ENCODE assay signal across 16 cellular contexts in genomic region chr7:154902600-154903082, GRCh38.
DNase-seq lines count a peak whose midpoint lies in the region; ATAC-seq and TF ChIP-seq lines count a peak whose summit lies in the region.
"Had no signal": no experiment of that assay in that cellular context is flagged by ENCODE, and none has a peak within 500 bp of the region (broad histone marks: within the 10 kb centered on the region; RNA-seq: fewer than 3 reads in every experiment).

No MANE protein-coding gene starts in this region.

- POLR2A ChIA-PET in WTC11 (lab: Charles Lee), result no interaction called here

- no peak overlapping the region for H3K4me3 ChIP-seq in sigmoid colon
- H3K4me3 ChIP-seq in uterus, result no peak overlapping the region
- H3K4me3 ChIP-seq: PC-9 had no signal

- H3K36me3 ChIP-seq in sigmoid colon, result no peaks in the 10 kb centered on the region
- H3K36me3 ChIP-seq in uterus, result no peaks in the 10 kb centered on the region

- CTCF ChIA-PET in WTC11 (lab: Charles Lee), result interaction anchor here (0.9 kb wide), 1 partner anchor 12 kb away, joined by 3 read pairs; no protein-coding TSS in a partner anchor

- H3K27ac ChIP-seq in sigmoid colon (no peak overlapping the region), uterus (no peak overlapping the region)
- H3K27ac ChIP-seq: KMS-11, PC-9 had no signal

- peak; percentile 44 for DNase-seq in natural killer cell treated with Interleukin-12 subunit alpha and Interleukin-12 subunit beta and Interleukin-15 and Interleukin-18, amount 100 ng/mL, for 72 hours (ENCODE audit: low spot score)
- DNase-seq in natural killer cell (no peak), midbrain (lab: John Stamatoyannopoulos, UW) (peak; percentile 72), sigmoid colon (peak; percentile 21), uterus (no peak), dermis blood vessel endothelial cell (no peak), WTC11 (ENCODE audit: low spot score) (no peak)
- DNase-seq: 8988T; CD8-positive, alpha-beta T cell; DMS79; NCI-H1436 treated with DMSO at 0.1 percent for 48 hours; NCI-H2081 treated with DMSO at 0.1 percent for 48 hours; NCI-H524; PC-9 had no signal

- no peak for TF ChIP-seq EP300 in sigmoid colon (IDR thresholded peaks at IDR 0.05)

- TF ChIP-seq CTCF in natural killer cell (IDR thresholded peaks at IDR 0.05) (no peak), sigmoid colon (IDR thresholded peaks at IDR 0.05) (no peak), uterus (IDR thresholded peaks at IDR 0.05) (no peak), WTC11 (IDR thresholded peaks at IDR 0.05) (no peak)

- no peak overlapping the region for H3K27ac Mint-ChIP-seq in natural killer cell treated with Interleukin-12 subunit alpha and Interleukin-12 subunit beta and Interleukin-15 and Interleukin-18, amount 100 ng/mL, for 72 hours
- H3K27ac Mint-ChIP-seq in natural killer cell, result no peak overlapping the region
- no peak overlapping the region for H3K27ac Mint-ChIP-seq in WTC11
- H3K27ac Mint-ChIP-seq: CD8-positive, alpha-beta T cell had no signal

- intact Hi-C loops in natural killer cell (cut with micrococcal nuclease) (no loop called here), sigmoid colon (cut with DNase I) (no loop called here), uterus (cut with DNase I; ENCODE audit: low total_unique reads) (no loop called here)

- TF ChIP-seq POLR2A in sigmoid colon (IDR thresholded peaks at IDR 0.05), result no peak
- TF ChIP-seq POLR2A in uterus (IDR thresholded peaks at IDR 0.05), result no peak

- H3K4me1 ChIP-seq in sigmoid colon (no peaks in the 10 kb centered on the region), uterus (no peaks in the 10 kb centered on the region)

- H3K27me3 ChIP-seq in sigmoid colon, result peaks cover 0 to 19% (median 8%) of the 10 kb centered on the region in 3 donors
- H3K27me3 ChIP-seq in uterus, result no peaks in the 10 kb centered on the region

- H3K36me3 Mint-ChIP-seq in natural killer cell treated with Interleukin-12 subunit alpha and Interleukin-12 subunit beta and Interleukin-15 and Interleukin-18, amount 100 ng/mL, for 72 hours, result no peaks in the 10 kb centered on the region
- no peaks in the 10 kb centered on the region for H3K36me3 Mint-ChIP-seq in natural killer cell
- H3K36me3 Mint-ChIP-seq in WTC11, result peaks cover 62% of the 10 kb centered on the region
- H3K36me3 Mint-ChIP-seq: CD8-positive, alpha-beta T cell had no signal

- no peak for ATAC-seq in natural killer cell treated with Interleukin-12 subunit alpha and Interleukin-12 subunit beta and Interleukin-15 and Interleukin-18, amount 100 ng/mL, for 72 hours
- ATAC-seq in natural killer cell, result no peak
- no peak for ATAC-seq in WTC11
- no peak for ATAC-seq in HG03460 (IDR thresholded peaks at IDR 0.05; ENCODE audit: unreplicated experiment)
- ATAC-seq: CD8-positive, alpha-beta T cell had no signal

- H3K9me3 ChIP-seq in sigmoid colon, result no peaks in the 10 kb centered on the region
- H3K9me3 ChIP-seq in uterus, result no peaks in the 10 kb centered on the region

- WGBS in sigmoid colon, 2 donors, result 79 to 89% methylated on average over 6 of the region's 6 CpGs

- no peak overlapping the region for H3K4me3 Mint-ChIP-seq in natural killer cell treated with Interleukin-12 subunit alpha and Interleukin-12 subunit beta and Interleukin-15 and Interleukin-18, amount 100 ng/mL, for 72 hours
- H3K4me3 Mint-ChIP-seq in natural killer cell (no peak overlapping the region), WTC11 (no peak overlapping the region)
- H3K4me3 Mint-ChIP-seq: CD8-positive, alpha-beta T cell had no signal

- H3K4me1 Mint-ChIP-seq in natural killer cell treated with Interleukin-12 subunit alpha and Interleukin-12 subunit beta and Interleukin-15 and Interleukin-18, amount 100 ng/mL, for 72 hours (ENCODE audit: low read depth in 2 of 2), result no peaks in the 10 kb centered on the region
- H3K4me1 Mint-ChIP-seq in natural killer cell, result no peaks in the 10 kb centered on the region
- H3K4me1 Mint-ChIP-seq in WTC11, result no peaks in the 10 kb centered on the region

- H3K27me3 Mint-ChIP-seq in natural killer cell treated with Interleukin-12 subunit alpha and Interleukin-12 subunit beta and Interleukin-15 and Interleukin-18, amount 100 ng/mL, for 72 hours, result no peaks in the 10 kb centered on the region
- H3K27me3 Mint-ChIP-seq in natural killer cell (ENCODE audit: low read depth in 2 of 2) (no peaks in the 10 kb centered on the region), WTC11 (ENCODE audit: low read depth) (peaks cover 21% of the 10 kb centered on the region)

- no peaks in the 10 kb centered on the region for H3K9me3 Mint-ChIP-seq in natural killer cell treated with Interleukin-12 subunit alpha and Interleukin-12 subunit beta and Interleukin-15 and Interleukin-18, amount 100 ng/mL, for 72 hours
- no peaks in the 10 kb centered on the region for H3K9me3 Mint-ChIP-seq in natural killer cell
- H3K9me3 Mint-ChIP-seq in WTC11, result peaks cover 66% of the 10 kb centered on the region
- H3K9me3 Mint-ChIP-seq: CD8-positive, alpha-beta T cell had no signal

TF ChIP-seq in WTC11, 78 proteins besides CTCF, POLR2A, EP300 and RAD21 (continues in another document):
- TF ChIP-seq PREB (CRISPR knock-in tag; IDR thresholded peaks at IDR 0.05; ENCODE audit: borderline replicate concordance) (no peak), MAX (CRISPR knock-in tag; IDR thresholded peaks at IDR 0.05) (no peak), ZNF425 (CRISPR knock-in tag; conservative IDR thresholded peaks at IDR 0.05) (no peak), ZNF121 (CRISPR knock-in tag; IDR thresholded peaks at IDR 0.05) (no peak), ESRRA (CRISPR knock-in tag; IDR thresholded peaks at IDR 0.05; ENCODE audit: borderline replicate concordance) (no peak), ZNF263 (CRISPR knock-in tag; IDR thresholded peaks at IDR 0.05; ENCODE audit: low read depth) (no peak), ZMAT4 (CRISPR knock-in tag; IDR thresholded peaks at IDR 0.05) (no peak), ELF4 (CRISPR knock-in tag; IDR thresholded peaks at IDR 0.05; ENCODE audit: low read depth) (no peak), ZNF532 (CRISPR knock-in tag; IDR thresholded peaks at IDR 0.05; ENCODE audit: borderline replicate concordance) (no peak)

Comparison
In these comparisons a context has a peak if more than half of its experiments do, and no peak if none do; other contexts are left out.
1. DNase-seq: peak in natural killer cell treated with Interleukin-12 subunit alpha and Interleukin-12 subunit beta and Interleukin-15 and Interleukin-18, amount 100 ng/mL, for 72 hours (single experiment), midbrain (single experiment) and sigmoid colon (single experiment); none in natural killer cell (single experiment), uterus (0 of 2), dermis blood vessel endothelial cell (single experiment) and WTC11 (single experiment).